ENCODE assay signal across 1 cellular context in genomic region chr20:10673176-10673830, GRCh38.
TF ChIP-seq lines count a peak whose summit lies in the region.

No MANE protein-coding gene starts in this region.

TF ChIP-seq in HepG2, 621 proteins besides CTCF, POLR2A, EP300 and RAD21 (continued from another document and continues in another):
- TF ChIP-seq ZNF644 (CRISPR knock-in tag; IDR thresholded peaks at IDR 0.05; ENCODE audit: low read depth) (no peak), ZBTB42 (CRISPR knock-in tag; IDR thresholded peaks at IDR 0.05) (no peak; the same call in 1 of the 2 replicates), BCL6 (CRISPR knock-in tag; IDR thresholded peaks at IDR 0.05) (no peak), ZNF530 (CRISPR knock-in tag; IDR thresholded peaks at IDR 0.05; ENCODE audit: low read depth) (no peak; the same call in 1 of the 2 replicates), CEBPZ (IDR thresholded peaks at IDR 0.05; ENCODE audit: low read length) (no peak), SIN3A (IDR thresholded peaks at IDR 0.05; ENCODE audit: borderline replicate concordance, low read depth, low read length) (no peak), PAF1 (CRISPR knock-in tag; IDR thresholded peaks at IDR 0.05) (no peak), LCORL (IDR thresholded peaks at IDR 0.05) (no peak), LCORL (CRISPR knock-in tag; IDR thresholded peaks at IDR 0.05) (no peak), ZNF24 (IDR thresholded peaks at IDR 0.05) (no peak), RFXANK (CRISPR knock-in tag; IDR thresholded peaks at IDR 0.05) (no peak), ZNF792 (CRISPR knock-in tag; IDR thresholded peaks at IDR 0.05) (no peak), ZFP41 (CRISPR knock-in tag; IDR thresholded peaks at IDR 0.05; ENCODE audit: borderline replicate concordance) (no peak), NFYB (CRISPR knock-in tag; IDR thresholded peaks at IDR 0.05) (no peak), ZNF557 (CRISPR knock-in tag; IDR thresholded peaks at IDR 0.05) (no peak), MXD1 (CRISPR knock-in tag; IDR thresholded peaks at IDR 0.05) (no peak; the same call in 1 of the 2 replicates), ATF7-NPFF (CRISPR knock-in tag; IDR thresholded peaks at IDR 0.05; ENCODE audit: low read depth) (peak; percentile 56), ZNF724P (CRISPR knock-in tag; IDR thresholded peaks at IDR 0.05; ENCODE audit: borderline replicate concordance) (no peak), UBTF (CRISPR knock-in tag; IDR thresholded peaks at IDR 0.05) (peak; percentile 70; the same call in 1 of the 2 replicates), ZKSCAN1 (IDR thresholded peaks at IDR 0.05; ENCODE audit: low read length) (0 out of 2 replicates have a peak, but pooled peaks have one; percentile 7), ARID5B (CRISPR knock-in tag; IDR thresholded peaks at IDR 0.05) (no peak), PHF5A (CRISPR knock-in tag; IDR thresholded peaks at IDR 0.05; ENCODE audit: low read depth, unreplicated experiment) (no peak), FOSL1 (CRISPR knock-in tag; IDR thresholded peaks at IDR 0.05; ENCODE audit: borderline replicate concordance) (no peak), ZNF543 (CRISPR knock-in tag; IDR thresholded peaks at IDR 0.05) (no peak), TAF15 (IDR thresholded peaks at IDR 0.05; ENCODE audit: low read depth, low read length, poor library complexity, severe bottlenecking) (peak; percentile 85), CAMTA2 (CRISPR knock-in tag; IDR thresholded peaks at IDR 0.05; ENCODE audit: borderline replicate concordance) (no peak), AFF4 (CRISPR knock-in tag; IDR thresholded peaks at IDR 0.05) (no peak), ZNF3 (CRISPR knock-in tag; IDR thresholded peaks at IDR 0.05) (no peak), KLF15 (CRISPR knock-in tag; IDR thresholded peaks at IDR 0.05; ENCODE audit: borderline replicate concordance) (no peak), ZNF468 (CRISPR knock-in tag; IDR thresholded peaks at IDR 0.05) (0 out of 2 replicates have a peak, but pooled peaks have one; percentile 52), ZFP90 (CRISPR knock-in tag; IDR thresholded peaks at IDR 0.05; ENCODE audit: borderline replicate concordance) (no peak)
- TF ChIP-seq, protein P1, sequence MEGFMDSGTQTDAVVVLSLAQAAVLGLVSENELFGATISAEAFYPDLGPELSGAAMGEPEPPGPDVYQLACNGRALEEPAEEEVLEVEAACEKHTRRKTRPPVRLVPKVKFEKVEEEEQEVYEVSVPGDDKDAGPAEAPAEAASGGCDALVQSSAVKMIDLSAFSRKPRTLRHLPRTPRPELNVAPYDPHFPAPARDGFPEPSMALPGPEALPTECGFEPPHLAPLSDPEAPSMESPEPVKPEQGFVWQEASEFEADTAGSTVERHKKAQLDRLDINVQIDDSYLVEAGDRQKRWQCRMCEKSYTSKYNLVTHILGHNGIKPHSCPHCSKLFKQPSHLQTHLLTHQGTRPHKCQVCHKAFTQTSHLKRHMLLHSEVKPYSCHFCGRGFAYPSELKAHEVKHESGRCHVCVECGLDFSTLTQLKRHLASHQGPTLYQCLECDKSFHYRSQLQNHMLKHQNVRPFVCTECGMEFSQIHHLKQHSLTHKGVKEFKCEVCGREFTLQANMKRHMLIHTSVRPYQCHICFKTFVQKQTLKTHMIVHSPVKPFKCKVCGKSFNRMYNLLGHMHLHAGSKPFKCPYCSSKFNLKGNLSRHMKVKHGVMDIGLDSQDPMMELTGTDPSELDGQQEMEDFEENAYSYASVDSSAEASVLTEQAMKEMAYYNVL (CRISPR knock-in tag; IDR thresholded peaks at IDR 0.05; ENCODE audit: borderline replicate concordance) = no peak
- TF ChIP-seq, protein P2, sequence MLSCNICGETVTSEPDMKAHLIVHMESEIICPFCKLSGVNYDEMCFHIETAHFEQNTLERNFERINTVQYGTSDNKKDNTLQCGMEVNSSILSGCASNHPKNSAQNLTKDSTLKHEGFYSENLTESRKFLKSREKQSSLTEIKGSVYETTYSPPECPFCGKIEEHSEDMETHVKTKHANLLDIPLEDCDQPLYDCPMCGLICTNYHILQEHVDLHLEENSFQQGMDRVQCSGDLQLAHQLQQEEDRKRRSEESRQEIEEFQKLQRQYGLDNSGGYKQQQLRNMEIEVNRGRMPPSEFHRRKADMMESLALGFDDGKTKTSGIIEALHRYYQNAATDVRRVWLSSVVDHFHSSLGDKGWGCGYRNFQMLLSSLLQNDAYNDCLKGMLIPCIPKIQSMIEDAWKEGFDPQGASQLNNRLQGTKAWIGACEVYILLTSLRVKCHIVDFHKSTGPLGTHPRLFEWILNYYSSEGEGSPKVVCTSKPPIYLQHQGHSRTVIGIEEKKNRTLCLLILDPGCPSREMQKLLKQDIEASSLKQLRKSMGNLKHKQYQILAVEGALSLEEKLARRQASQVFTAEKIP (CRISPR knock-in tag; IDR thresholded peaks at IDR 0.05; ENCODE audit: borderline replicate concordance) = 0 out of 2 replicates have a peak, but pooled peaks have one; percentile 68
- TF ChIP-seq, protein P3, sequence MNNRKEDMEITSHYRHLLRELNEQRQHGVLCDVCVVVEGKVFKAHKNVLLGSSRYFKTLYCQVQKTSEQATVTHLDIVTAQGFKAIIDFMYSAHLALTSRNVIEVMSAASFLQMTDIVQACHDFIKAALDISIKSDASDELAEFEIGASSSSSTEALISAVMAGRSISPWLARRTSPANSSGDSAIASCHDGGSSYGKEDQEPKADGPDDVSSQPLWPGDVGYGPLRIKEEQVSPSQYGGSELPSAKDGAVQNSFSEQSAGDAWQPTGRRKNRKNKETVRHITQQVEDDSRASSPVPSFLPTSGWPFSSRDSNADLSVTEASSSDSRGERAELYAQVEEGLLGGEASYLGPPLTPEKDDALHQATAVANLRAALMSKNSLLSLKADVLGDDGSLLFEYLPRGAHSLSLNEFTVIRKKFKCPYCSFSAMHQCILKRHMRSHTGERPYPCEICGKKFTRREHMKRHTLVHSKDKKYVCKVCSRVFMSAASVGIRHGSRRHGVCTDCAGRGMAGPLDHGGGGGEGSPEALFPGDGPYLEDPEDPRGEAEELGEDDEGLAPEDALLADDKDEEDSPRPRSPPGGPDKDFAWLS (CRISPR knock-in tag; IDR thresholded peaks at IDR 0.05; ENCODE audit: borderline replicate concordance) = no peak
- TF ChIP-seq, protein P4, sequence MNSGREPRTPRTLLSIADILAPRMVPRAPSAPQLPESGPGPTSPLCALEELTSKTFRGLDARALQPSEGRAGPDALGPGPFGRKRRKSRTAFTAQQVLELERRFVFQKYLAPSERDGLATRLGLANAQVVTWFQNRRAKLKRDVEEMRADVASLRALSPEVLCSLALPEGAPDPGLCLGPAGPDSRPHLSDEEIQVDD (CRISPR knock-in tag; IDR thresholded peaks at IDR 0.05; ENCODE audit: borderline replicate concordance) = no peak
- TF ChIP-seq, protein P5, sequence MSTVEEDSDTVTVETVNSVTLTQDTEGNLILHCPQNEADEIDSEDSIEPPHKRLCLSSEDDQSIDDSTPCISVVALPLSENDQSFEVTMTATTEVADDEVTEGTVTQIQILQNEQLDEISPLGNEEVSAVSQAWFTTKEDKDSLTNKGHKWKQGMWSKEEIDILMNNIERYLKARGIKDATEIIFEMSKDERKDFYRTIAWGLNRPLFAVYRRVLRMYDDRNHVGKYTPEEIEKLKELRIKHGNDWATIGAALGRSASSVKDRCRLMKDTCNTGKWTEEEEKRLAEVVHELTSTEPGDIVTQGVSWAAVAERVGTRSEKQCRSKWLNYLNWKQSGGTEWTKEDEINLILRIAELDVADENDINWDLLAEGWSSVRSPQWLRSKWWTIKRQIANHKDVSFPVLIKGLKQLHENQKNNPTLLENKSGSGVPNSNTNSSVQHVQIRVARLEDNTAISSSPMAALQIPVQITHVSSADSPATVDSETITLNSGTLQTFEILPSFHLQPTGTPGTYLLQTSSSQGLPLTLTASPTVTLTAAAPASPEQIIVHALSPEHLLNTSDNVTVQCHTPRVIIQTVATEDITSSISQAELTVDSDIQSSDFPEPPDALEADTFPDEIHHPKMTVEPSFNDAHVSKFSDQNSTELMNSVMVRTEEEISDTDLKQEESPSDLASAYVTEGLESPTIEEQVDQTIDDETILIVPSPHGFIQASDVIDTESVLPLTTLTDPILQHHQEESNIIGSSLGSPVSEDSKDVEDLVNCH (CRISPR knock-in tag; IDR thresholded peaks at IDR 0.05) = no peak
